ENCODE assay signal across 7 cellular contexts in the genomic region with DNA sequence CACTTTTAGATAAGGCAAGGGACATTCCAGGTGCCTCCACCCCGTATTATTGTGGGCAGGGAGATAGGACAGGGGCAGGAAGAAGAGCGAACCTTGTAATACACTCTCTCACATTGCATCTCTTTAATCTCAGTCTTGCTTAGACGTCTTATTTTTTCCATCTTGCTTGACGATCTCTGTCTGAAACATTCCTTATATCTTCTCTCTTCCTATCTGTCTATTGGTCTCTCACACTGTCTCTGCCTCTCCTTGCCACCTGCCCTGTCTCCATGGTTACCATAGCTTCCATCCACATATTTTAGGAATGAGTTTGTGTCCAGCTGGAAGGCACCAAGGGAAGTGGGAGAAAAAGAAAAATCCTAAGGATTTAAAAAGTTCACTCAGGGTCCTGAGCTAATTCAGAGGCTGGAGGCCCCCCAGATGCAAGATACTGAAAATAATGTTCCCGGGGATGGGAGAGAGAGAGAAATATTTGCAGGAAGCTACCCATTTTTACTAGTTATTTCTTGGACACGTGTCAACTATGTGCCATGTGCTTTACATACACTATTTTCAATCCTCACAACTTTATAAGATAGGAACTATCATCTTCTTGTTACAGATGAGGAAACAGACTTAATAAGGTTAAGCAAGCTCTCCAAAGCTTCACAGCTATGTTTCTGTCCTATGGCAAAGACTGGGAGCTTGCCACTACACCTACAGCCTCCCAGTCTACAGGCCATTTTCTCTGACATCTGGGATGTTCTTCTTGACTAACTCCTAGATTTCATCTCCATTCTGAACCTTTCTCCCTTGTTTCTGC. TPM values are rescaled to one million over a fixed set of nuclear protein-coding genes. Genes with fewer than 3 reads are reported as not detected.
DNase-seq lines count a peak whose midpoint lies in the region; ATAC-seq and TF ChIP-seq lines count a peak whose summit lies in the region.

No MANE protein-coding gene starts in this region.

- no peaks in the 10 kb centered on the region for H3K36me3 ChIP-seq in mesodermal cell (ENCODE audit: control insufficient read depth, insufficient read depth, low read length)

- peaks cover 49% of the 10 kb centered on the region for H3K4me1 Mint-ChIP-seq in MCF 10A (ENCODE audit: insufficient read depth, unreplicated experiment)

- CTCF ChIA-PET in MCF 10A (lab: Yijun Ruan, JAX): interaction anchor here (0.5 to 9.1 kb wide), 20 partner anchors 15 to 117 kb away, joined by 3 to 145 read pairs (median 6); a partner anchor contains a TSS

- no peaks in the 10 kb centered on the region for H3K27me3 Mint-ChIP-seq in MCF 10A (ENCODE audit: insufficient read depth, unreplicated experiment)

- H3K9me3 ChIP-seq in mesodermal cell (ENCODE audit: control insufficient read depth, low read length): peaks cover 7% of the 10 kb centered on the region

- no peak for ATAC-seq in GM18873 (IDR thresholded peaks at IDR 0.05; ENCODE audit: low FRiP score, unreplicated experiment)
- ATAC-seq in GM21825 (IDR thresholded peaks at IDR 0.05; ENCODE audit: unreplicated experiment): no peak
- ATAC-seq in HG03521 (IDR thresholded peaks at IDR 0.05; ENCODE audit: unreplicated experiment): no peak

- TF ChIP-seq CTCF in MCF 10A (IDR thresholded peaks at IDR 0.05; ENCODE audit: unreplicated experiment): no peak

- intact Hi-C loops in MCF 10A (cut with micrococcal nuclease): loop anchor here (2.0 to 5.0 kb wide), 2 partner anchors 37 to 56 kb away; a partner anchor contains a TSS

- no peaks in the 10 kb centered on the region for H3K9me3 Mint-ChIP-seq in MCF 10A (ENCODE audit: unreplicated experiment)

- WGBS in mesodermal cell (ENCODE audit: insufficient coverage in 2 of 2), 2 experiments: 66 to 70% methylated on average over 3 to 4 of the region's 6 CpGs

- peak overlapping the region; percentile 71 for H3K27ac ChIP-seq in mesodermal cell (ENCODE audit: low read depth, low read length, severe bottlenecking)

- POLR2A ChIA-PET in MCF 10A (lab: Yijun Ruan, JAX): interaction anchor here (0.6 to 7.9 kb wide), 29 partner anchors 8 to 181 kb away, joined by 3 to 226 read pairs (median 15); a partner anchor contains a TSS

- H3K4me3 Mint-ChIP-seq in MCF 10A (ENCODE audit: unreplicated experiment): peak overlapping the region; percentile 92

- no TSS peak for BruUV-seq in MCF 10A (replicated peaks; lab: Mats Ljungman, UMichigan)

- H3K36me3 Mint-ChIP-seq in MCF 10A (ENCODE audit: insufficient read depth, unreplicated experiment): peaks cover 5% of the 10 kb centered on the region

- H3K27ac Mint-ChIP-seq in MCF 10A (ENCODE audit: low read depth, unreplicated experiment): peak overlapping the region; percentile 96

- peak overlapping the region; percentile 60 for H3K4me3 ChIP-seq in mesodermal cell (ENCODE audit: extremely low read depth, insufficient read depth, low read length, poor library complexity, severe bottlenecking)

- peak; percentile 84 for DNase-seq in ELR (ENCODE audit: low read depth)
- DNase-seq in NCI-H146 treated with DMSO at 0.1 percent for 48 hours (lab: John Stamatoyannopoulos, UW; ENCODE audit: unreplicated experiment): peak; percentile 34
- peak; percentile 71 for DNase-seq in MCF 10A (ENCODE audit: unreplicated experiment)

- peaks cover 23% of the 10 kb centered on the region for H3K4me1 ChIP-seq in mesodermal cell (ENCODE audit: control insufficient read depth, insufficient read depth, low read length, poor library complexity, severe bottlenecking)

RNA-seq across cellular contexts. Expression of a gene that starts 1.0 kb away (rescaled TPM):
- 2.6 and 3.1 TPM in 2 replicates for total RNA-seq in MCF 10A (2022)
- 1.1 TPM for polyA plus RNA-seq in mesodermal cell (2013, experiment 1 of 2)
- polyA plus RNA-seq in mesodermal cell (2013, experiment 2 of 2): 0.71 TPM

RNA-seq across cellular contexts. Expression of a gene that starts 1.1 kb away (rescaled TPM):
- total RNA-seq in MCF 10A (2022): 17.6 and 20.9 TPM in 2 replicates
- polyA plus RNA-seq in mesodermal cell (2013, experiment 1 of 2): 28.8 TPM
- polyA plus RNA-seq in mesodermal cell (2013, experiment 2 of 2): 30.3 TPM

RNA-seq across cellular contexts. Expression of a gene that starts 5.6 kb away (rescaled TPM):
- total RNA-seq in MCF 10A (2022): 40.1 and 42.1 TPM in 2 replicates
- 35.9 TPM for polyA plus RNA-seq in mesodermal cell (2013, experiment 1 of 2)
- polyA plus RNA-seq in mesodermal cell (2013, experiment 2 of 2): 30.4 TPM

RNA-seq across cellular contexts. Expression of a gene that starts 33.0 kb away (rescaled TPM):
- 576 and 599 TPM in 2 replicates for total RNA-seq in MCF 10A (2022)
- 144 TPM for polyA plus RNA-seq in mesodermal cell (2013, experiment 1 of 2)
- polyA plus RNA-seq in mesodermal cell (2013, experiment 2 of 2): 135 TPM

RNA-seq across cellular contexts. Expression of a gene that starts 36.1 kb away (rescaled TPM):
- 370 and 403 TPM in 2 replicates for total RNA-seq in MCF 10A (2022)
- 161 TPM for polyA plus RNA-seq in mesodermal cell (2013, experiment 1 of 2)
- polyA plus RNA-seq in mesodermal cell (2013, experiment 2 of 2): 144 TPM

Comparison
In these comparisons a context has a peak if more than half of its experiments do, and no peak if none do; other contexts are left out.
1. DNase-seq: peak in every context shown above with its lines; median percentile 84 in ELR; 71 in MCF 10A; 34 in NCI-H146 treated with DMSO at 0.1 percent for 48 hours.